11 cellular contexts compared by ENCODE assay signal in the genomic region with DNA sequence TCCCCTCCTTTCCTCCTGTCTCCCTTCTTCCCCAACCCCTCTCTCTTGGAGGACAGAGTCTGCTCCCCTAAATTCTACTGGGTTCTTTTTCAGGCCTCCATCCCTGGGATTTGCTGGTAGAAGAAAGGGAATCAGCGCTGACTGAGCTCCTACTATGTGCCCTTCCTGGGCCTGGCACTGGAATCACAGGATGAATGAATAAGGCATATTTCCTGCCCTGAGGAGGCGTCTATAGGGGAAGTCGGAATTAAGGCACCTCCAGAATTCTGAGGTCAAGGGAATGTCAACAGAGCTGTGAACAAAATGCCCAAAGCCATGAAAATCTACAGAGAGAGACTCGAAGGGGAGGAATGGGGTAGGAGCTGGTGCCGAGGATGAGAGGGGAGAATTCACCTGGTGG. TPM values are rescaled to one million over a fixed set of nuclear protein-coding genes. Genes with fewer than 3 reads are reported as not detected.
DNase-seq lines count a peak whose midpoint lies in the region; ATAC-seq lines count a peak whose summit lies in the region.
"Had no signal": no experiment of that assay in that cellular context is flagged by ENCODE, and none has a peak within 500 bp of the region (broad histone marks: within the 10 kb centered on the region; RNA-seq: fewer than 3 reads in every experiment).

No MANE protein-coding gene starts in this region.

- no peaks in the 10 kb centered on the region for H3K9me3 Mint-ChIP-seq in activated CD4-positive, alpha-beta T cell treated with anti-CD3 and anti-CD28 coated beads, Interleukin-2, amount 10 ng/mL, durations not matched to agents 24 days and 14 days
- H3K9me3 Mint-ChIP-seq in activated naive CD8-positive, alpha-beta T cell (ENCODE audit: low read depth): no peaks in the 10 kb centered on the region
- H3K9me3 Mint-ChIP-seq in memory B cell: no peaks in the 10 kb centered on the region

- peak overlapping the region; percentile 94 for H3K27ac ChIP-seq in temporal lobe (ENCODE audit: low read depth, low read length)

- peaks cover 66% of the 10 kb centered on the region for H3K4me1 Mint-ChIP-seq in activated CD4-positive, alpha-beta T cell treated with anti-CD3 and anti-CD28 coated beads, Interleukin-2, amount 10 ng/mL, durations not matched to agents 24 days and 14 days
- H3K4me1 Mint-ChIP-seq in activated naive CD8-positive, alpha-beta T cell (ENCODE audit: low read depth): peaks cover 66% of the 10 kb centered on the region
- H3K4me1 Mint-ChIP-seq in memory B cell: peaks cover 64% of the 10 kb centered on the region

- peak overlapping the region; percentile 97 for H3K27ac Mint-ChIP-seq in activated CD4-positive, alpha-beta T cell treated with anti-CD3 and anti-CD28 coated beads, Interleukin-2, amount 10 ng/mL, durations not matched to agents 24 days and 14 days
- H3K27ac Mint-ChIP-seq in activated naive CD8-positive, alpha-beta T cell: peak overlapping the region; percentile 100
- peak overlapping the region; percentile 97 for H3K27ac Mint-ChIP-seq in memory B cell

- ATAC-seq in memory B cell (ENCODE audit: low read depth): no peak
- no peak for ATAC-seq in HG03139 (IDR thresholded peaks at IDR 0.05; ENCODE audit: unreplicated experiment)
- ATAC-seq: A549 had no signal

- DNase-seq in activated CD4-positive, alpha-beta T cell treated with anti-CD3 and anti-CD28 coated beads, Interleukin-2, amount 10 ng/mL, durations not matched to agents 24 days and 14 days: no peak
- no peak for DNase-seq in activated CD4-positive, alpha-beta T cell treated with anti-CD3 and anti-CD28 coated beads, Interleukin-2, amount 50 U/mL, for 4 hours
- DNase-seq in memory B cell (ENCODE audit: low spot score in 2 of 2) (no peak), occipital lobe (lab: John Stamatoyannopoulos, UW) (no peak), amygdala (lab: John Stamatoyannopoulos, UW) (no peak)

- H3K36me3 Mint-ChIP-seq in activated CD4-positive, alpha-beta T cell treated with anti-CD3 and anti-CD28 coated beads, Interleukin-2, amount 10 ng/mL, durations not matched to agents 24 days and 14 days (ENCODE audit: low read depth): peaks cover 2% of the 10 kb centered on the region
- H3K36me3 Mint-ChIP-seq in activated naive CD8-positive, alpha-beta T cell: no peaks in the 10 kb centered on the region
- H3K36me3 Mint-ChIP-seq in memory B cell: no peaks in the 10 kb centered on the region

- H3K27me3 Mint-ChIP-seq in activated CD4-positive, alpha-beta T cell treated with anti-CD3 and anti-CD28 coated beads, Interleukin-2, amount 10 ng/mL, durations not matched to agents 24 days and 14 days: peaks cover 2% of the 10 kb centered on the region
- no peaks in the 10 kb centered on the region for H3K27me3 Mint-ChIP-seq in activated naive CD8-positive, alpha-beta T cell
- no peaks in the 10 kb centered on the region for H3K27me3 Mint-ChIP-seq in memory B cell

- intact Hi-C loops in activated CD4-positive, alpha-beta T cell treated with anti-CD3 and anti-CD28 coated beads, Interleukin-2, amount 10 ng/mL, durations not matched to agents 24 days and 14 days (cut with micrococcal nuclease): loop anchor here (1.0 to 5.0 kb wide), 3 partner anchors 11 to 365 kb away; partner anchors contain the start of gene ATP2B4

- H3K4me3 Mint-ChIP-seq in activated CD4-positive, alpha-beta T cell treated with anti-CD3 and anti-CD28 coated beads, Interleukin-2, amount 10 ng/mL, durations not matched to agents 24 days and 14 days: peak overlapping the region; percentile 82
- H3K4me3 Mint-ChIP-seq in activated naive CD8-positive, alpha-beta T cell: peak overlapping the region; percentile 67
- peak overlapping the region; percentile 77 for H3K4me3 Mint-ChIP-seq in memory B cell

RNA-seq across cellular contexts. Expression of gene BTG2, which starts 17.4 kb away (rescaled TPM):
- total RNA-seq in activated CD4-positive, alpha-beta T cell treated with anti-CD3 and anti-CD28 coated beads, Interleukin-2, amount 10 ng/mL, durations not matched to agents 24 days and 14 days: 106 and 108 TPM in 2 replicates
- total RNA-seq in temporal lobe: 10.1 TPM
- 13.9 TPM for total RNA-seq in occipital lobe

RNA-seq across cellular contexts. Expression of gene CHIT1, which starts 58.4 kb away (rescaled TPM):
- total RNA-seq in activated CD4-positive, alpha-beta T cell treated with anti-CD3 and anti-CD28 coated beads, Interleukin-2, amount 10 ng/mL, durations not matched to agents 24 days and 14 days: 0.21 and 0.70 TPM in 2 replicates
- total RNA-seq in temporal lobe: under 0.01 TPM
- not detected for total RNA-seq in occipital lobe
- total RNA-seq: glomerular endothelial cell, MCF 10A had no signal
